In genomic region chr11:9037046-9037780, GRCh38 we compare ENCODE assay signal across 13 cellular contexts. TPM values are rescaled to one million over a fixed set of nuclear protein-coding genes. Genes with fewer than 3 reads are reported as not detected.
"Had no signal": no experiment of that assay in that cellular context is flagged by ENCODE, and none has a peak within 500 bp of the region (broad histone marks: within the 10 kb centered on the region; RNA-seq: fewer than 3 reads in every experiment).

No MANE protein-coding gene starts in this region.

- H3K27me3 ChIP-seq: esophagus muscularis mucosa, tibial nerve, uterus had no signal

- H3K27ac Mint-ChIP-seq: activated CD4-positive, alpha-beta T cell treated with anti-CD3 and anti-CD28 coated beads, Interleukin-2, amount 10 ng/mL, durations not matched to agents 7 days and 5 days; stimulated activated memory B cell treated with anti-CD40 and anti-IgM and Interleukin-4, amounts not matched to agents 10 μg/mL and 1 μg/mL and 100 μg/mL, for 72 hours; T-helper 2 cell treated with Interferon-gamma antibody and Interleukin-4, amounts not matched to agents 5 μg/mL and 100 μg/mL, for 36 hours had no signal

- DNase-seq: activated CD4-positive, alpha-beta T cell treated with anti-CD3 and anti-CD28 coated beads, Interleukin-2, amount 10 ng/mL, durations not matched to agents 7 days and 5 days; activated naive CD4-positive, alpha-beta T cell treated with Interleukin-2 at 50 U/mL for 16 hours; activated T-cell treated with anti-CD3 and anti-CD28 coated beads for 4 hours; glutamatergic neuron; stimulated activated CD4-positive, alpha-beta T cell treated with anti-CD3 and anti-CD28 coated beads, Interleukin-2, amount 100 ng/mL, for 48 hours; SW 1271; uterus had no signal

- H3K9ac ChIP-seq: parathyroid adenoma had no signal

- H3K9me3 Mint-ChIP-seq: activated CD4-positive, alpha-beta T cell treated with anti-CD3 and anti-CD28 coated beads, Interleukin-2, amount 10 ng/mL, durations not matched to agents 7 days and 5 days; stimulated activated memory B cell treated with anti-CD40 and anti-IgM and Interleukin-4, amounts not matched to agents 10 μg/mL and 1 μg/mL and 100 μg/mL, for 72 hours; T-helper 2 cell treated with Interferon-gamma antibody and Interleukin-4, amounts not matched to agents 5 μg/mL and 100 μg/mL, for 36 hours had no signal

- H3K27me3 Mint-ChIP-seq: stimulated activated memory B cell treated with anti-CD40 and anti-IgM and Interleukin-4, amounts not matched to agents 10 μg/mL and 1 μg/mL and 100 μg/mL, for 72 hours had no signal

- H3K27ac ChIP-seq: esophagus muscularis mucosa, parathyroid adenoma, tibial nerve, uterus had no signal

- H3K4me3 Mint-ChIP-seq: activated CD4-positive, alpha-beta T cell treated with anti-CD3 and anti-CD28 coated beads, Interleukin-2, amount 10 ng/mL, durations not matched to agents 7 days and 5 days; stimulated activated memory B cell treated with anti-CD40 and anti-IgM and Interleukin-4, amounts not matched to agents 10 μg/mL and 1 μg/mL and 100 μg/mL, for 72 hours; T-helper 2 cell treated with Interferon-gamma antibody and Interleukin-4, amounts not matched to agents 5 μg/mL and 100 μg/mL, for 36 hours had no signal

- H3K9me3 ChIP-seq: esophagus muscularis mucosa, tibial nerve, uterus had no signal

- H3K4me1 ChIP-seq: esophagus muscularis mucosa, parathyroid adenoma, tibial nerve, uterus had no signal

- H2AFZ ChIP-seq: parathyroid adenoma had no signal

- ATAC-seq: stimulated activated memory B cell treated with anti-CD40 and anti-IgM and Interleukin-4, amounts not matched to agents 10 μg/mL and 1 μg/mL and 100 μg/mL, for 72 hours had no signal

- H3K4me3 ChIP-seq: esophagus muscularis mucosa, tibial nerve, uterus had no signal

- H3K36me3 Mint-ChIP-seq: stimulated activated memory B cell treated with anti-CD40 and anti-IgM and Interleukin-4, amounts not matched to agents 10 μg/mL and 1 μg/mL and 100 μg/mL, for 72 hours had no signal

- H3K36me3 ChIP-seq: esophagus muscularis mucosa, tibial nerve, uterus had no signal

- H3K4me1 Mint-ChIP-seq: activated CD4-positive, alpha-beta T cell treated with anti-CD3 and anti-CD28 coated beads, Interleukin-2, amount 10 ng/mL, durations not matched to agents 7 days and 5 days had no signal

- H3K79me2 ChIP-seq: parathyroid adenoma had no signal

RNA-seq across cellular contexts. Expression of gene SCUBE2, which starts 54.2 kb away (rescaled TPM):
- total RNA-seq: activated CD8-positive, alpha-beta memory T cell treated with anti-CD3 and anti-CD28 coated beads for 36 hours had no signal
